36 cellular contexts compared by ENCODE assay signal in genomic region chrX:130803537-130803936, GRCh38.
"Had no signal": no experiment of that assay in that cellular context is flagged by ENCODE, and none has a peak within 500 bp of the region (broad histone marks: within the 10 kb centered on the region; RNA-seq: fewer than 3 reads in every experiment).

No MANE protein-coding gene starts in this region.

- H3K36me3 Mint-ChIP-seq: activated CD8-positive, alpha-beta memory T cell treated with anti-CD3 and anti-CD28 coated beads, Interleukin-2, amount 10 ng/mL, durations not matched to agents 7 days and 5 days; activated naive CD4-positive, alpha-beta T cell treated with anti-CD3 and anti-CD28 coated beads, Interleukin-2, amount 50 U/mL, for 72 hours; activated naive CD8-positive, alpha-beta T cell treated with anti-CD3 and anti-CD28 coated beads for 36 hours; brain had no signal

- H3K27ac Mint-ChIP-seq: activated B cell treated with CpG ODN at 0.5 μM for 24 hours; activated CD4-positive, alpha-beta memory T cell treated with anti-CD3 and anti-CD28 coated beads, Interleukin-2, amount 10 ng/mL, durations not matched to agents 7 days and 5 days; activated CD4-positive, alpha-beta T cell treated with anti-CD3 and anti-CD28 coated beads for 36 hours; activated CD4-positive, alpha-beta T cell treated with anti-CD3 and anti-CD28 coated beads, Interleukin-2, amount 10 ng/mL, durations not matched to agents 7 days and 5 days; activated CD8-positive, alpha-beta memory T cell treated with anti-CD3 and anti-CD28 coated beads, Interleukin-2, amount 10 ng/mL, durations not matched to agents 7 days and 5 days; activated CD8-positive, alpha-beta T cell treated with anti-CD3 and anti-CD28 coated beads, Interleukin-2, amount 10 ng/mL, durations not matched to agents 7 days and 5 days; activated naive CD4-positive, alpha-beta T cell treated with anti-CD3 and anti-CD28 coated beads, Interleukin-2, amount 50 U/mL, for 72 hours; activated naive CD8-positive, alpha-beta T cell treated with anti-CD3 and anti-CD28 coated beads for 36 hours; activated T-cell treated with anti-CD3 and anti-CD28 coated beads, Interleukin-2, amount 50 U/mL, for 24 hours; activated T-helper 2 cell treated with anti-CD3 and anti-CD28 coated beads, Interferon-gamma antibody, Interleukin-2, Interleukin-4, amounts not matched to agents 10 μg/mL and 5 μg/mL and 100 μg/mL, durations not matched to agents 14 hours and 24 hours and 36 hours; T-helper 1 cell treated with Interleukin-12 subunit alpha and Interleukin-12 subunit beta and Interleukin-4 antibody, amounts not matched to agents 30 μg/mL and 1 μg/mL, for 36 hours; T-helper 2 cell treated with Interferon-gamma antibody and Interleukin-4, amounts not matched to agents 5 μg/mL and 100 μg/mL, for 36 hours had no signal

- DNase-seq: activated B cell treated with CpG ODN at 0.5 μM for 24 hours; activated CD4-positive, alpha-beta memory T cell treated with anti-CD3 and anti-CD28 coated beads, Interleukin-2, amount 10 ng/mL, durations not matched to agents 7 days and 5 days; activated CD4-positive, alpha-beta T cell treated with anti-CD3 and anti-CD28 coated beads for 1 hour; activated CD4-positive, alpha-beta T cell treated with anti-CD3 and anti-CD28 coated beads for 36 hours; activated CD4-positive, alpha-beta T cell treated with anti-CD3 and anti-CD28 coated beads for 48 hours; activated CD4-positive, alpha-beta T cell treated with anti-CD3 and anti-CD28 coated beads, Interleukin-2, amount 10 ng/mL, durations not matched to agents 7 days and 5 days; activated CD4-positive, alpha-beta T cell treated with anti-CD3 and anti-CD28 coated beads, Interleukin-2, amount 50 U/mL, for 48 hours; activated CD8-positive, alpha-beta memory T cell treated with anti-CD3 and anti-CD28 coated beads for 24 hours; activated CD8-positive, alpha-beta memory T cell treated with anti-CD3 and anti-CD28 coated beads, Interleukin-2, amount 10 ng/mL, durations not matched to agents 7 days and 5 days; activated CD8-positive, alpha-beta memory T cell treated with anti-CD3 and anti-CD28 coated beads, Interleukin-2, amount 50 U/mL, for 48 hours; activated CD8-positive, alpha-beta T cell treated with anti-CD3 and anti-CD28 coated beads, Interleukin-2, amount 10 ng/mL, durations not matched to agents 7 days and 5 days; activated effector memory CD4-positive, alpha-beta T cell treated with Interleukin-2 at 50 U/mL for 16 hours; activated gamma-delta T cell; activated naive CD4-positive, alpha-beta T cell treated with anti-CD3 and anti-CD28 coated beads, Interleukin-2, amount 50 U/mL, for 16 hours; activated naive CD4-positive, alpha-beta T cell treated with Interleukin-2 at 50 U/mL for 16 hours; activated naive CD8-positive, alpha-beta T cell treated with anti-CD3 and anti-CD28 coated beads for 36 hours; activated T-cell treated with anti-CD3 and anti-CD28 coated beads, Interleukin-2, amount 50 U/mL, for 24 hours; activated T-cell treated with anti-CD3 and anti-CD28 coated beads, Interleukin-2, amount 50 U/mL, for 48 hours; adrenal gland; amniotic stem cell; aorta; caudate nucleus; cerebellar nuclear complex; T-helper 1 cell; T-helper 2 cell; T-helper 9 cell had no signal

- FAIRE-seq: bronchial epithelial cell, TTC549 had no signal

- H3K9me3 Mint-ChIP-seq: activated B cell treated with CpG ODN at 0.5 μM for 24 hours; activated CD4-positive, alpha-beta memory T cell treated with anti-CD3 and anti-CD28 coated beads, Interleukin-2, amount 10 ng/mL, durations not matched to agents 7 days and 5 days; activated CD4-positive, alpha-beta T cell treated with anti-CD3 and anti-CD28 coated beads, Interleukin-2, amount 10 ng/mL, durations not matched to agents 7 days and 5 days; activated naive CD4-positive, alpha-beta T cell treated with anti-CD3 and anti-CD28 coated beads, Interleukin-2, amount 50 U/mL, for 72 hours; activated naive CD8-positive, alpha-beta T cell treated with anti-CD3 and anti-CD28 coated beads for 36 hours; activated T-cell treated with anti-CD3 and anti-CD28 coated beads, Interleukin-2, amount 50 U/mL, for 24 hours; activated T-helper 2 cell treated with anti-CD3 and anti-CD28 coated beads, Interferon-gamma antibody, Interleukin-2, Interleukin-4, amounts not matched to agents 10 μg/mL and 5 μg/mL and 100 μg/mL, durations not matched to agents 14 hours and 24 hours and 36 hours; brain; central memory CD8-positive, alpha-beta T cell; T-helper 1 cell treated with Interleukin-12 subunit alpha and Interleukin-12 subunit beta and Interleukin-4 antibody, amounts not matched to agents 30 μg/mL and 1 μg/mL, for 36 hours; T-helper 2 cell treated with Interferon-gamma antibody and Interleukin-4, amounts not matched to agents 5 μg/mL and 100 μg/mL, for 36 hours had no signal

- H3K36me3 ChIP-seq: adrenal gland, cardiac muscle cell had no signal

- H3K27me3 Mint-ChIP-seq: activated B cell treated with CpG ODN at 0.5 μM for 24 hours; activated CD4-positive, alpha-beta memory T cell treated with anti-CD3 and anti-CD28 coated beads, Interleukin-2, amount 10 ng/mL, durations not matched to agents 7 days and 5 days; activated CD4-positive, alpha-beta T cell treated with anti-CD3 and anti-CD28 coated beads for 36 hours; activated CD4-positive, alpha-beta T cell treated with anti-CD3 and anti-CD28 coated beads, Interleukin-2, amount 10 ng/mL, durations not matched to agents 7 days and 5 days; activated CD8-positive, alpha-beta memory T cell treated with anti-CD3 and anti-CD28 coated beads, Interleukin-2, amount 10 ng/mL, durations not matched to agents 7 days and 5 days; activated naive CD8-positive, alpha-beta T cell treated with anti-CD3 and anti-CD28 coated beads for 36 hours; brain; central memory CD8-positive, alpha-beta T cell had no signal

- ATAC-seq: activated CD4-positive, alpha-beta T cell treated with anti-CD3 and anti-CD28 coated beads for 36 hours; activated CD8-positive, alpha-beta memory T cell treated with anti-CD3 and anti-CD28 coated beads, Interleukin-2, amount 10 ng/mL, durations not matched to agents 7 days and 5 days; activated CD8-positive, alpha-beta T cell treated with anti-CD3 and anti-CD28 coated beads, Interleukin-2, amount 10 ng/mL, durations not matched to agents 7 days and 5 days; activated naive CD4-positive, alpha-beta T cell treated with anti-CD3 and anti-CD28 coated beads, Interleukin-2, amount 50 U/mL, for 72 hours had no signal

- H3K4me3 Mint-ChIP-seq: activated B cell treated with CpG ODN at 0.5 μM for 24 hours; activated CD4-positive, alpha-beta memory T cell treated with anti-CD3 and anti-CD28 coated beads, Interleukin-2, amount 10 ng/mL, durations not matched to agents 7 days and 5 days; activated CD4-positive, alpha-beta T cell treated with anti-CD3 and anti-CD28 coated beads for 36 hours; activated CD4-positive, alpha-beta T cell treated with anti-CD3 and anti-CD28 coated beads, Interleukin-2, amount 10 ng/mL, durations not matched to agents 7 days and 5 days; activated CD8-positive, alpha-beta memory T cell treated with anti-CD3 and anti-CD28 coated beads, Interleukin-2, amount 10 ng/mL, durations not matched to agents 7 days and 5 days; activated CD8-positive, alpha-beta T cell treated with anti-CD3 and anti-CD28 coated beads, Interleukin-2, amount 10 ng/mL, durations not matched to agents 7 days and 5 days; activated naive CD8-positive, alpha-beta T cell treated with anti-CD3 and anti-CD28 coated beads for 36 hours; activated T-cell treated with anti-CD3 and anti-CD28 coated beads, Interleukin-2, amount 50 U/mL, for 24 hours; brain; central memory CD8-positive, alpha-beta T cell; T-helper 1 cell treated with Interleukin-12 subunit alpha and Interleukin-12 subunit beta and Interleukin-4 antibody, amounts not matched to agents 30 μg/mL and 1 μg/mL, for 36 hours; T-helper 2 cell treated with Interferon-gamma antibody and Interleukin-4, amounts not matched to agents 5 μg/mL and 100 μg/mL, for 36 hours had no signal

- H3K4me1 ChIP-seq: adrenal gland had no signal

- H3K4me1 Mint-ChIP-seq: activated B cell treated with CpG ODN at 0.5 μM for 24 hours; activated CD4-positive, alpha-beta memory T cell treated with anti-CD3 and anti-CD28 coated beads, Interleukin-2, amount 10 ng/mL, durations not matched to agents 7 days and 5 days; activated CD4-positive, alpha-beta T cell treated with anti-CD3 and anti-CD28 coated beads for 36 hours; activated CD4-positive, alpha-beta T cell treated with anti-CD3 and anti-CD28 coated beads, Interleukin-2, amount 10 ng/mL, durations not matched to agents 7 days and 5 days; activated naive CD8-positive, alpha-beta T cell treated with anti-CD3 and anti-CD28 coated beads for 36 hours; central memory CD8-positive, alpha-beta T cell had no signal

- H3K27me3 ChIP-seq: adrenal gland, cardiac muscle cell had no signal

- H3K27ac ChIP-seq: adrenal gland, cardiac muscle cell, VCaP had no signal

- H3K9me3 ChIP-seq: adrenal gland had no signal

- H3K4me3 ChIP-seq: adrenal gland, cardiac muscle cell had no signal
